1 cellular context compared by ENCODE assay signal in the genomic region with DNA sequence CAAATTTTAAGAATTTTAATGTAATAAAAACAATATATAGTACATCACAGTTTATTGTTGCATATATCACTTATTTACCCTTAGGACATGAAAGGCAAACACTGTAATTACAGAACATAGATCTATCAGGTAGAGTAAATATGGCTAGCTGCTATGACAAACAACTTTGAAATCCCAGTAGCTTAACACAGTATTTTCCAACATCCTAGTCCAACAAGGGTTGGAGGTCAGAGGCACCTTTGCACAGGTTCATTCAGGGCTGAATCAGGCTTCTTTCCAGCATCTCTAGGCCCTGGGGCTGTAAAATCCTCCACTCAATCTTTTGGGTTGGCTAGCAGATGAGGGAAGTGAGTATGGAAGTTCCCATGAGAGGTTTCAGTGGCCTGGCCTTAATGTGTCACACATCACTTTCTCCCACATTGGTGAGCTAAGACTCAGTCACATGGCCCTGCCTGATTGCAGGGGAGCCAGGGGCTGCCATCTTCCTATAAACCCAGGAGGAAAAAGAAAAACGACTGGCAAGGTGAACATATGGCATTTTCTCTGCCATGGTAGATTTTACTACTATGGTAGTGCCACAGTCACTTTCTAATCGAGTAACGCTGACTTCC.
TF ChIP-seq lines count a peak whose summit lies in the region.

No MANE protein-coding gene starts in this region.

TF ChIP-seq in GM23338, 12 proteins besides CTCF, POLR2A, EP300 and RAD21 (continued from another document):
- TF ChIP-seq, protein P1, sequence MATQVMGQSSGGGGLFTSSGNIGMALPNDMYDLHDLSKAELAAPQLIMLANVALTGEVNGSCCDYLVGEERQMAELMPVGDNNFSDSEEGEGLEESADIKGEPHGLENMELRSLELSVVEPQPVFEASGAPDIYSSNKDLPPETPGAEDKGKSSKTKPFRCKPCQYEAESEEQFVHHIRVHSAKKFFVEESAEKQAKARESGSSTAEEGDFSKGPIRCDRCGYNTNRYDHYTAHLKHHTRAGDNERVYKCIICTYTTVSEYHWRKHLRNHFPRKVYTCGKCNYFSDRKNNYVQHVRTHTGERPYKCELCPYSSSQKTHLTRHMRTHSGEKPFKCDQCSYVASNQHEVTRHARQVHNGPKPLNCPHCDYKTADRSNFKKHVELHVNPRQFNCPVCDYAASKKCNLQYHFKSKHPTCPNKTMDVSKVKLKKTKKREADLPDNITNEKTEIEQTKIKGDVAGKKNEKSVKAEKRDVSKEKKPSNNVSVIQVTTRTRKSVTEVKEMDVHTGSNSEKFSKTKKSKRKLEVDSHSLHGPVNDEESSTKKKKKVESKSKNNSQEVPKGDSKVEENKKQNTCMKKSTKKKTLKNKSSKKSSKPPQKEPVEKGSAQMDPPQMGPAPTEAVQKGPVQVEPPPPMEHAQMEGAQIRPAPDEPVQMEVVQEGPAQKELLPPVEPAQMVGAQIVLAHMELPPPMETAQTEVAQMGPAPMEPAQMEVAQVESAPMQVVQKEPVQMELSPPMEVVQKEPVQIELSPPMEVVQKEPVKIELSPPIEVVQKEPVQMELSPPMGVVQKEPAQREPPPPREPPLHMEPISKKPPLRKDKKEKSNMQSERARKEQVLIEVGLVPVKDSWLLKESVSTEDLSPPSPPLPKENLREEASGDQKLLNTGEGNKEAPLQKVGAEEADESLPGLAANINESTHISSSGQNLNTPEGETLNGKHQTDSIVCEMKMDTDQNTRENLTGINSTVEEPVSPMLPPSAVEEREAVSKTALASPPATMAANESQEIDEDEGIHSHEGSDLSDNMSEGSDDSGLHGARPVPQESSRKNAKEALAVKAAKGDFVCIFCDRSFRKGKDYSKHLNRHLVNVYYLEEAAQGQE (IDR thresholded peaks at IDR 0.05; ENCODE audit: unreplicated experiment), result no peak
- no peak for TF ChIP-seq JUNB (IDR thresholded peaks at IDR 0.05; ENCODE audit: unreplicated experiment)
